Comparison of ENCODE assay signal across 17 cellular contexts in the genomic region with DNA sequence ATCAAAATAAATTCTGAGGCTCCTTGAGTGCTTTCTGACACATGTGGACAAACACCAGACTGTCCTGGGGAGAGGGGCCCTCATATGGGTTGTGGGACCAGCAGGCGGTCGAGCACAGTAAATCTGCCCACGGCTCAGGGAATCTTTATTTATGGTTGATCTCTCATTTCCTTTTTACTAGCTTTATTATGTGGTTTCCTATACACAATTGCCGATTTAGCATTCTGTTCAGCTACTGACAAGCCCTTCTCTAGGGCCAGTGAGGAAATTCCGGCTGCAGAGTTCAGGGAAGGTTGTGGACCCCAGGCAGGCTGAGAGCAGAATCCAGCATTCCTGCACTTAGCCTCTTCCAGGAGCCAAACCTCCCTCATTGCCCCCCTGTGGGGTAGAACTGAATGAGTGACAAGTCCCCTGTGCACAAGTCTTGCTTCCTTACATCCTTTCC. TPM values are rescaled to one million over a fixed set of nuclear protein-coding genes. Genes with fewer than 3 reads are reported as not detected.
DNase-seq lines count a peak whose midpoint lies in the region; ATAC-seq and TF ChIP-seq lines count a peak whose summit lies in the region.
"Had no signal": no experiment of that assay in that cellular context is flagged by ENCODE, and none has a peak within 500 bp of the region (broad histone marks: within the 10 kb centered on the region; RNA-seq: fewer than 3 reads in every experiment).

No MANE protein-coding gene starts in this region.

- H3K36me3 ChIP-seq in osteoblast (ENCODE audit: insufficient read depth, low read length): peaks cover 4% of the 10 kb centered on the region
- H3K36me3 ChIP-seq: HAP-1, right atrium auricular region had no signal

- H3K9me3 ChIP-seq in osteoblast (ENCODE audit: low read depth, low read length): no peaks in the 10 kb centered on the region
- H3K9me3 ChIP-seq: HAP-1, right atrium auricular region had no signal

- peak overlapping the region; percentile 38 for H3K4me2 ChIP-seq in osteoblast (ENCODE audit: insufficient read depth, low read length)

- H3K27ac Mint-ChIP-seq in brain: peak overlapping the region in 3 of 5 experiments; percentile 40 to 70 (median 58)
- no peak overlapping the region for H3K27ac Mint-ChIP-seq in glutamatergic neuron (ENCODE audit: unreplicated experiment)

- H3K4me3 Mint-ChIP-seq in activated T-cell treated with anti-CD3 and anti-CD28 coated beads, Interleukin-2, amount 50 U/mL, for 4 hours: peak overlapping the region; percentile 35
- H3K4me3 Mint-ChIP-seq in brain (peak overlapping the region in 2 of 5 experiments; percentile 12 to 36), glutamatergic neuron (ENCODE audit: unreplicated experiment) (no peak overlapping the region)

- no peak overlapping the region for H3K4me3 ChIP-seq in osteoblast (ENCODE audit: insufficient read depth, low read length)
- H3K4me3 ChIP-seq: HAP-1, right atrium auricular region had no signal

- no peaks in the 10 kb centered on the region for H3K27me3 ChIP-seq in osteoblast (ENCODE audit: insufficient read depth, low read length)
- H3K27me3 ChIP-seq: right atrium auricular region had no signal

- H3K4me1 ChIP-seq in osteoblast (ENCODE audit: insufficient read depth, low read length): peaks cover 12% of the 10 kb centered on the region
- H3K4me1 ChIP-seq: HAP-1 had no signal

- H3K27ac ChIP-seq in osteoblast (ENCODE audit: low read depth, low read length): no peak overlapping the region
- H3K27ac ChIP-seq: right atrium auricular region had no signal

- DNase-seq in activated T-cell treated with anti-CD3 and anti-CD28 coated beads, Interleukin-2, amount 50 U/mL, for 4 hours: no peak
- DNase-seq in activated T-cell treated with anti-CD3 and anti-CD28 coated beads, Interleukin-2, amount 50 U/mL, for 48 hours: no peak
- DNase-seq in HEK293T (ENCODE audit: extremely low spot score) (peak; percentile 27), osteoblast (ENCODE audit: insufficient read length, low spot score, missing footprints) (peak; percentile 73), glutamatergic neuron (no peak), EL (no peak)
- DNase-seq: activated CD4-positive, CD25-positive, alpha-beta regulatory T cell treated with anti-CD3 and anti-CD28 coated beads, Interleukin-2, amount 50 U/mL, for 72 hours; aorta; Calu3; erythroblast; NCI-H1436 treated with DMSO at 0.1 percent for 48 hours; NCI-H345; Right ventricle myocardium superior had no signal

- peaks cover 52% of the 10 kb centered on the region for H3K4me1 Mint-ChIP-seq in activated T-cell treated with anti-CD3 and anti-CD28 coated beads, Interleukin-2, amount 50 U/mL, for 4 hours (ENCODE audit: low read depth)
- H3K4me1 Mint-ChIP-seq in brain (peaks cover 36% of the 10 kb centered on the region), glutamatergic neuron (ENCODE audit: low read depth, unreplicated experiment) (peaks cover 6% of the 10 kb centered on the region)

- POLR2A ChIA-PET in HEK293T (lab: Yijun Ruan, JAX): no interaction called here

- TF ChIP-seq CTCF in brain (conservative IDR thresholded peaks at IDR 0.05) (no peak), osteoblast (IDR thresholded peaks at IDR 0.05; ENCODE audit: extremely low read depth, low read depth, low read length) (no peak), glutamatergic neuron (IDR thresholded peaks at IDR 0.05; ENCODE audit: partially characterized antibody, unreplicated experiment) (no peak)

- peaks cover 53% of the 10 kb centered on the region for H3K79me2 ChIP-seq in osteoblast (ENCODE audit: insufficient read depth, low read length)

- no peaks in the 10 kb centered on the region for H3K27me3 Mint-ChIP-seq in activated T-cell treated with anti-CD3 and anti-CD28 coated beads, Interleukin-2, amount 50 U/mL, for 4 hours (ENCODE audit: low read depth)
- H3K27me3 Mint-ChIP-seq in brain (peaks cover 2% of the 10 kb centered on the region), glutamatergic neuron (ENCODE audit: unreplicated experiment) (peaks cover 2% of the 10 kb centered on the region)

- peaks cover 32% of the 10 kb centered on the region for H4K20me1 ChIP-seq in osteoblast (ENCODE audit: insufficient read depth, low read length)

- CTCF ChIA-PET in HEK293T (lab: Yijun Ruan, JAX): no interaction called here

- H2AFZ ChIP-seq in osteoblast (ENCODE audit: low read length): no peak overlapping the region

- H3K9me3 Mint-ChIP-seq in activated T-cell treated with anti-CD3 and anti-CD28 coated beads, Interleukin-2, amount 50 U/mL, for 4 hours: no peaks in the 10 kb centered on the region
- H3K9me3 Mint-ChIP-seq in brain (peaks cover 0 to 3% (median 0%) of the 10 kb centered on the region in 5 experiments), glutamatergic neuron (ENCODE audit: unreplicated experiment) (no peaks in the 10 kb centered on the region)

- peaks cover 20% of the 10 kb centered on the region for H3K36me3 Mint-ChIP-seq in activated T-cell treated with anti-CD3 and anti-CD28 coated beads, Interleukin-2, amount 50 U/mL, for 4 hours (ENCODE audit: insufficient read depth)
- H3K36me3 Mint-ChIP-seq in brain (peaks cover 23% of the 10 kb centered on the region), glutamatergic neuron (ENCODE audit: unreplicated experiment) (peaks cover 4% of the 10 kb centered on the region)

- ATAC-seq in activated T-cell treated with anti-CD3 and anti-CD28 coated beads, Interleukin-2, amount 50 U/mL, for 4 hours: no peak
- ATAC-seq in GM21526 (IDR thresholded peaks at IDR 0.05; ENCODE audit: low FRiP score, unreplicated experiment): no peak

TF ChIP-seq in HEK293T, 16 proteins besides CTCF, POLR2A, EP300 and RAD21:
- TF ChIP-seq, protein P1, sequence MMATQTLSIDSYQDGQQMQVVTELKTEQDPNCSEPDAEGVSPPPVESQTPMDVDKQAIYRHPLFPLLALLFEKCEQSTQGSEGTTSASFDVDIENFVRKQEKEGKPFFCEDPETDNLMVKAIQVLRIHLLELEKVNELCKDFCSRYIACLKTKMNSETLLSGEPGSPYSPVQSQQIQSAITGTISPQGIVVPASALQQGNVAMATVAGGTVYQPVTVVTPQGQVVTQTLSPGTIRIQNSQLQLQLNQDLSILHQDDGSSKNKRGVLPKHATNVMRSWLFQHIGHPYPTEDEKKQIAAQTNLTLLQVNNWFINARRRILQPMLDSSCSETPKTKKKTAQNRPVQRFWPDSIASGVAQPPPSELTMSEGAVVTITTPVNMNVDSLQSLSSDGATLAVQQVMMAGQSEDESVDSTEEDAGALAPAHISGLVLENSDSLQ (IDR thresholded peaks at IDR 0.05): peak; percentile 87
- TF ChIP-seq CTBP1 (IDR thresholded peaks at IDR 0.05; ENCODE audit: borderline replicate concordance): peak; percentile 59; the same call in 1 of the 2 replicates
- no peak for TF ChIP-seq NFRKB (IDR thresholded peaks at IDR 0.05)
- no peak for TF ChIP-seq TARDBP (IDR thresholded peaks at IDR 0.05)
TF ChIP-seq in HEK293T: peak in this region for 2.

RNA-seq across cellular contexts. Expression of gene HS3ST3B1, which starts 40.1 kb away (rescaled TPM):
- 10 to 100 TPM; 12.3 to 17.1 (median 13.5) TPM for total RNA-seq in activated T-cell treated with anti-CD3 and anti-CD28 coated beads, Interleukin-2, amount 50 U/mL, for 4 hours
- polyA plus RNA-seq in brain (ENCODE audit: insufficient read depth, low read depth, low replicate concordance): 0.14 TPM
- total RNA-seq in osteoblast: 9.4 and 13.4 TPM in 2 replicates
- 2.4 TPM for total RNA-seq in glutamatergic neuron (ENCODE audit: unreplicated experiment)

Comparison
In these comparisons a context has a peak if more than half of its experiments do, and no peak if none do; other contexts are left out.
1. DNase-seq: peak in HEK293T (single experiment) and osteoblast (single experiment); none in activated T-cell treated with anti-CD3 and anti-CD28 coated beads, Interleukin-2, amount 50 U/mL, for 4 hours (single experiment), activated T-cell treated with anti-CD3 and anti-CD28 coated beads, Interleukin-2, amount 50 U/mL, for 48 hours (0 of 2), glutamatergic neuron (single experiment) and EL (single experiment).